Comparison of ENCODE assay signal across 12 cellular contexts in genomic region chr2:11071207-11071606, GRCh38.
DNase-seq lines count a peak whose midpoint lies in the region; TF ChIP-seq lines count a peak whose summit lies in the region.
"Had no signal": no experiment of that assay in that cellular context is flagged by ENCODE, and none has a peak within 500 bp of the region (broad histone marks: within the 10 kb centered on the region; RNA-seq: fewer than 3 reads in every experiment).

No MANE protein-coding gene starts in this region.

- no peaks in the 10 kb centered on the region for H3K9me2 ChIP-seq in PC-9 (ENCODE audit: insufficient read depth)

- peaks cover 24% of the 10 kb centered on the region in 2 experiments for H3K4me1 Mint-ChIP-seq in H9

- no peak overlapping the region for H2BK20ac ChIP-seq in H9 (ENCODE audit: low read depth, low read length, poor library complexity, severe bottlenecking)

- H3K27ac Mint-ChIP-seq in H9: peak overlapping the region in 1 of 3 experiments; percentile 27; a peak in 1 of 7 replicates

- no peak for TF ChIP-seq CTCF in H9 (conservative IDR thresholded peaks at IDR 0.05)
- TF ChIP-seq CTCF in PC-9 (conservative IDR thresholded peaks at IDR 0.05): no peak

- H3K4me3 Mint-ChIP-seq in H9: no peak overlapping the region

- H2BK15ac ChIP-seq in H9 (ENCODE audit: low read depth, low read length): no peak overlapping the region

- peaks cover 2 to 3% of the 10 kb centered on the region in 2 experiments; a peak in 2 of 5 replicates for H3K9me3 Mint-ChIP-seq in H9

- H2BK5ac ChIP-seq in H9 (ENCODE audit: insufficient read length, low read length): no peak overlapping the region

- no peak overlapping the region for H3T11ph ChIP-seq in H9 (ENCODE audit: low read length)

- H3K23me2 ChIP-seq in H9 (ENCODE audit: insufficient read length, low read depth, low read length, poor library complexity, severe bottlenecking): no peaks in the 10 kb centered on the region

- no peak overlapping the region for H3K18ac ChIP-seq in H9 (ENCODE audit: insufficient read length, low read depth, low read length)

- POLR2A ChIA-PET in PC-9 (lab: Charles Lee; ENCODE audit: unreplicated experiment): no interaction called here

- H2BK120ac ChIP-seq in H9 (ENCODE audit: low read depth, low read length, poor library complexity, severe bottlenecking): no peak overlapping the region

- H2BK12ac ChIP-seq in H9 (ENCODE audit: insufficient read length, low read depth, low read length): no peak overlapping the region

- no peaks in the 10 kb centered on the region for H3K9me3 ChIP-seq in H9 (ENCODE audit: control insufficient read depth, low read depth, low read length)
- H3K9me3 ChIP-seq in iPS-20b (ENCODE audit: insufficient read depth, low read depth, low read length): no peaks in the 10 kb centered on the region
- H3K9me3 ChIP-seq in PC-9 (ENCODE audit: insufficient read depth, low read depth): no peaks in the 10 kb centered on the region
- H3K9me3 ChIP-seq: gastrocnemius medialis had no signal

- H3K79me1 ChIP-seq in H9 (ENCODE audit: insufficient read depth, low read depth, low read length, poor library complexity, severe bottlenecking): no peaks in the 10 kb centered on the region

- H3K79me2 ChIP-seq in H9 (ENCODE audit: insufficient read depth, low read length): no peaks in the 10 kb centered on the region
- H3K79me2 ChIP-seq in PC-9 (ENCODE audit: low read depth): no peaks in the 10 kb centered on the region

- H3K27me3 ChIP-seq in H9 (ENCODE audit: insufficient read depth, low read length) (no peaks in the 10 kb centered on the region), iPS-20b (ENCODE audit: insufficient read depth, low read length) (no peaks in the 10 kb centered on the region), PC-9 (ENCODE audit: insufficient read depth, low read depth) (no peaks in the 10 kb centered on the region)

- intact Hi-C loops in PC-9 (cut with micrococcal nuclease; ENCODE audit: unreplicated experiment): no loop called here

- no peak overlapping the region for H4K8ac ChIP-seq in H9 (replicated peaks; ENCODE audit: insufficient read length, low read depth, low read length)

- no peaks in the 10 kb centered on the region for H3F3A ChIP-seq in PC-9 (ENCODE audit: insufficient read depth, low read depth)

- H3K23ac ChIP-seq in H9 (ENCODE audit: insufficient read length, low read depth, low read length): no peak overlapping the region

- H3K4me2 ChIP-seq in H9 (ENCODE audit: insufficient read depth, insufficient read length, low read length) (no peak overlapping the region), PC-9 (no peak overlapping the region)

- H3K56ac ChIP-seq in H9 (ENCODE audit: insufficient read length, low read depth, low read length): no peak overlapping the region

- 0 out of 2 replicates have a peak, but pooled peaks cover 3% of the 10 kb centered on the region for H3K4me1 ChIP-seq in H9 (ENCODE audit: insufficient read depth, low read length)
- H3K4me1 ChIP-seq in iPS-20b (ENCODE audit: insufficient read depth, low read length): peaks cover 24% of the 10 kb centered on the region; the same call in 1 of the 2 replicates
- peaks cover 8% of the 10 kb centered on the region for H3K4me1 ChIP-seq in PC-9 (replicated peaks; ENCODE audit: insufficient read depth)
- H3K4me1 ChIP-seq: gastrocnemius medialis had no signal

- H3K27me3 Mint-ChIP-seq in H9 (ENCODE audit: low read depth): peaks cover 2% of the 10 kb centered on the region; the same call in 1 of the 2 replicates

- no CpG with 5 or more reads among the region's 7 CpGs for WGBS in H9 (ENCODE audit: extremely low coverage, insufficient read length, low lambda C conversion rate)

- H2AFZ ChIP-seq in H9 (ENCODE audit: low read length) (no peak overlapping the region), PC-9 (no peak overlapping the region)

- H3K14ac ChIP-seq in H9 (ENCODE audit: insufficient read depth, low read length): no peak overlapping the region

- peak overlapping the region; percentile 52; the same call in 1 of the 2 replicates for H3K4me3 ChIP-seq in iPS-20b (ENCODE audit: low read length)
- no peak overlapping the region for H3K4me3 ChIP-seq in PC-9
- H3K4me3 ChIP-seq: gastrocnemius medialis had no signal

- peak; percentile 20 for DNase-seq in CD1c-positive myeloid dendritic cell (ENCODE audit: extremely low spot score)
- DNase-seq in H9: peak; percentile 58
- DNase-seq in SK-MEL-5 (ENCODE audit: low read depth, low spot score): peak; percentile 24
- DNase-seq in NCI-H82 (lab: John Stamatoyannopoulos, UW): no peak
- DNase-seq in PC-9: no peak
- no peak for DNase-seq in NCI-H1105 (lab: John Stamatoyannopoulos, UW)
- DNase-seq in NCI-H1694 (lab: John Stamatoyannopoulos, UW): no peak
- DNase-seq: activated CD4-positive, CD25-positive, alpha-beta regulatory T cell; gastrocnemius medialis; midbrain; NCI-H526 treated with DMSO at 0.1 percent for 48 hours had no signal

- H4K20me1 ChIP-seq in H9 (ENCODE audit: control insufficient read depth, insufficient read depth, insufficient read length): no peaks in the 10 kb centered on the region
- no peaks in the 10 kb centered on the region for H4K20me1 ChIP-seq in PC-9 (ENCODE audit: insufficient read depth)

- H3K36me3 Mint-ChIP-seq in H9 (ENCODE audit: insufficient read depth in 1 of 3, low read depth in 3 of 3): no peaks in the 10 kb centered on the region

- no peak overlapping the region for H3K27ac ChIP-seq in H9 (ENCODE audit: insufficient read length, low read depth, low read length)
- H3K27ac ChIP-seq in iPS-20b (ENCODE audit: low read length): peak overlapping the region; percentile 99
- no peak overlapping the region for H3K27ac ChIP-seq in PC-9
- H3K27ac ChIP-seq: gastrocnemius medialis had no signal

- H2AK5ac ChIP-seq in H9 (ENCODE audit: insufficient read length, low read length): no peak overlapping the region

- no peak overlapping the region for H4K5ac ChIP-seq in H9 (ENCODE audit: insufficient read length, low read depth, low read length)

- no peaks in the 10 kb centered on the region for H3K36me3 ChIP-seq in iPS-20b (ENCODE audit: insufficient read depth, low read depth, low read length)
- H3K36me3 ChIP-seq in PC-9 (ENCODE audit: low read depth): no peaks in the 10 kb centered on the region
- H3K36me3 ChIP-seq: gastrocnemius medialis had no signal

- H3K9ac ChIP-seq in H9 (ENCODE audit: extremely low read depth, insufficient read length, low read length) (no peak overlapping the region), iPS-20b (ENCODE audit: low read depth, low read length) (peak overlapping the region; percentile 63; the same call in 1 of the 2 replicates)

- in situ Hi-C loops in SK-MEL-5 (cut with HindIII; ENCODE audit: low pct_unique_long_range_greater_than_20kb, low sequenced_read_pairs): no loop called here

- CTCF ChIA-PET in PC-9 (lab: Charles Lee): interaction anchor here (0.7 kb wide), 1 partner anchor 11 kb away, joined by 4 read pairs; no protein-coding TSS in a partner anchor

- H3K4ac ChIP-seq in H9 (ENCODE audit: low read depth, low read length): no peak overlapping the region

- H4K91ac ChIP-seq in H9 (ENCODE audit: insufficient read length, low read depth, low read length): no peak overlapping the region

- BruUV-seq in PC-9 (replicated peaks; lab: Mats Ljungman, UMichigan): no TSS peak

Comparison
In these comparisons a context has a peak if more than half of its experiments do, and no peak if none do; other contexts are left out.
1. DNase-seq: peak in CD1c-positive myeloid dendritic cell (single experiment), H9 (single experiment) and SK-MEL-5 (single experiment); none in NCI-H82 (single experiment), PC-9 (0 of 2), NCI-H1105 (single experiment) and NCI-H1694 (single experiment).